In the genomic region with DNA sequence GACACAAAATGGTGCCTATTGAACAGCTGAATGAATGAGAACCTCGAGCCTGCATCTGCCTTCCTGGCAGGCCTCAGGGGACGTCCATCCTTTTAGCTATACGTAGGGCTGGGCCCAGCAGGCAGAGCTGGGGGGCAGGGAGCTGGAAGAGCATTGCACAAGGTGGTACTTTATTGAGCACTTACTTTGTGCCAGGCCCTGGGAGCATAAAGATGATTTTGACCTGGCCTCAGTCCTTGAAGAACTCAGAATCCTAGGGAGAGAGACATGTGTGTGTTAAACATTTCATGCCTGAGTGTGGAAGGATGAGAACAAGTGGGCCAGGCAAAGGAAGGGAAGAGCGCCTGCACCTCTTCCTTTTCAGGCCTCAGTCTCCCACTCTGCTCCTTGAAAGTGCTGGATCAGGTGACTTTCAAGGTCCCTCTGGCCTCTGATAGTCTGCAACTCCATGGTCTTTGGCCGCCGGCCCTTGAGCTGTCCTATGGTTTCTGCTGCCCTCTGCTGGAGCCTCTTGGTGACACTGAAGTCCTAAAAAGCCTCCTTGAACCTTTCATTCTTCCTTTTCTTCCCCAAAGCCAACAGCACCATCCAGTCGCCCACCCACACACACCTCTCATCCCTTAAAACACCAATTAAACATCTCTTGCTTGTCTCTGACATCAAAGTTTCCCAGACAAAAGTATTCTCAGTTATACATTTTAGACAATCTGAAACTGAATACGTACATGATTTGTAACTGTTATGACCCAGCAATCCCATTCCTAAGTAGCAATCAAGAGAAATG, we compare ENCODE assay signal across 8 cellular contexts.
A peak's percentile ranks its signal among the peaks of the same experiment; 100 is the strongest.
DNase-seq lines count a peak whose midpoint lies in the region; ATAC-seq and TF ChIP-seq lines count a peak whose summit lies in the region.

No MANE protein-coding gene starts in this region.

- DNase-seq in AG08395 (ENCODE audit: low spot score) (peak; percentile 82), GM19240 (ENCODE audit: insufficient read length, low spot score) (peak; percentile 77), NCI-H2196 treated with DMSO at 0.1 percent for 48 hours (lab: John Stamatoyannopoulos, UW; ENCODE audit: unreplicated experiment) (peak; percentile 73), kidney tubule cell (ENCODE audit: low spot score) (peak; percentile 74)
- peak; percentile 22 for DNase-seq in central memory CD4-positive, alpha-beta T cell
- peak; percentile 35 to 52 for DNase-seq in stimulated activated CD4-positive, alpha-beta T cell treated with anti-CD3 and anti-CD28 coated beads, Interleukin-4, amount 100 ng/mL, for 4 hours

- peak; percentile 76 for TF ChIP-seq CTCF in WI38 (IDR thresholded peaks at IDR 0.05; ENCODE audit: low read depth, low read length)

- no peak for ATAC-seq in GM21825 (IDR thresholded peaks at IDR 0.05; ENCODE audit: unreplicated experiment)

- H3K4me3 ChIP-seq in WI38 (ENCODE audit: low read depth, low read length) = no peak overlapping the region

Comparison
In these comparisons a context has a peak if more than half of its experiments do, and no peak if none do; other contexts are left out.
1. DNase-seq: peak in every context shown above with its lines; median percentile 82 in AG08395; 77 in GM19240; 74 in kidney tubule cell; 73 in NCI-H2196 treated with DMSO at 0.1 percent for 48 hours; 44 in stimulated activated CD4-positive, alpha-beta T cell treated with anti-CD3 and anti-CD28 coated beads, Interleukin-4, amount 100 ng/mL, for 4 hours; 22 in central memory CD4-positive, alpha-beta T cell.